ENCODE assay signal across 8 cellular contexts in the genomic region with DNA sequence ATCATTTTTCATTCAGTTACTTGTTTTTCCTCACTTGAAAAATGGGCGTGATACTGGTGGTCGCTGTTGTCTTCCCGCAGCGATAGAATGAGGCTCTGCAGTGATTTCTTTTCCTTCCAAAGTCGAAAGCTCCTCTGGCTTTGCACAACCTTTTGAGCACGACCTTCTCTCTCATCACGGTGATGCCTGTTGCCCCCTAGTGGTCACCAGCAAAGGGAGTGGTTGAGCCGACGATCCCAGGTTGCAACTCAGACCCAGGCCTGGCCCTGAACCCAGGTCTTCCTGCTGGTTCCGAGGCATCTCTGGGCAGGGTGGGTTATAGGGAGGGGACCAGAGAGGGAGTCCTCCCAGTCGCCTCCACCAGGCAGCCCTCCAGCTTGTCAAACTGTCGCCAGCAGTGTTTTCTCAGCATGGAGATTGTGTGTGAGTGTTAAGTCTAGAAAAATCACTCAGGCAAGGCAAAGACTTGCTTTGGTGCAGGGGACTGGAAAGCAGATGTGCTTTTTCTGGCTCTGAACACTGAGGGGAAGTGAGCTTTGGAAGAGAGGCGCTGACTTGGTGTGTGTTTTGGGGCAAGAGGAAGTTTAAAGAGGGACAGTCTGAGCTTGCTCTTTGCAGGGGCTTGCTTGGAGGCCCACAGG.
DNase-seq lines count a peak whose midpoint lies in the region; ATAC-seq and TF ChIP-seq lines count a peak whose summit lies in the region.

No MANE protein-coding gene starts in this region.

- in situ Hi-C loops in GM13977 (cut with MboI; ENCODE audit: low pct_unique_long_range_greater_than_20kb, low sequenced_read_pairs, unreplicated experiment) = loop anchor here (25.0 kb wide), 1 partner anchor 358 kb away; a partner anchor contains a TSS

- TF ChIP-seq CTCF in AG04449 (IDR thresholded peaks at IDR 0.05; ENCODE audit: insufficient read depth, low read length, missing control alignments) (peak; percentile 96), GM13977 (IDR thresholded peaks at IDR 0.05; ENCODE audit: extremely low read depth, insufficient read depth, missing control alignments) (peak; percentile 92), lung (IDR thresholded peaks at IDR 0.05; ENCODE audit: control extremely low read depth, extremely low read depth) (peak; percentile 70)

- no peaks in the 10 kb centered on the region for H3K9me3 ChIP-seq in lung (ENCODE audit: control insufficient read depth in 2 of 2, insufficient read depth in 1 of 2, low read length in 1 of 2)

- H3K27ac ChIP-seq in lung (ENCODE audit: low read depth in 1 of 2, low read length in 1 of 2) = no peak overlapping the region

- CTCF ChIA-PET in AG04449 (lab: Yijun Ruan, JAX) = interaction anchor here (0.6 to 5.1 kb wide), 70 partner anchors 11 to 682 kb away, joined by 3 to 110 read pairs (median 4); no protein-coding TSS in a partner anchor

- H3K27me3 ChIP-seq in lung (ENCODE audit: control insufficient read depth, insufficient read depth) = no peaks in the 10 kb centered on the region

- H3K36me3 ChIP-seq in lung (ENCODE audit: control insufficient read depth in 2 of 2, insufficient read depth in 2 of 2, low read length in 2 of 2) = no peaks in the 10 kb centered on the region

- ATAC-seq in lung (ENCODE audit: insufficient read depth, low FRiP score) (no peak), GM18858 (IDR thresholded peaks at IDR 0.05; ENCODE audit: unreplicated experiment) (no peak)

- H3K4me3 ChIP-seq in AG04449 (ENCODE audit: low read depth, low read length) = peak overlapping the region; percentile 44
- H3K4me3 ChIP-seq in lung = no peak overlapping the region

- POLR2A ChIA-PET in AG04449 (lab: Yijun Ruan, JAX) = no interaction called here

- DNase-seq in AG04449 (ENCODE audit: low read depth, low spot score) (peak; percentile 1), GM13977 (ENCODE audit: low spot score) (peak; percentile 82), NCI-H2227 treated with DMSO at 0.1 percent for 48 hours (lab: John Stamatoyannopoulos, UW) (peak; percentile 75), ecto neural progenitor cell (ENCODE audit: low spot score) (peak; percentile 76), lung (ENCODE audit: low spot score) (peak; percentile 45)
- peak; percentile 14 to 37 for DNase-seq in activated CD4-positive, alpha-beta T cell treated with anti-CD3 and anti-CD28 coated beads, Interleukin-2, amount 50 U/mL, for 24 hours (ENCODE audit: low read depth in 1 of 2, low spot score in 1 of 2)
- DNase-seq in stimulated activated CD4-positive, alpha-beta T cell treated with anti-CD3 and anti-CD28 coated beads, TNF-alpha, amount 100 ng/mL, for 48 hours (ENCODE audit: low read depth in 3 of 3) = peak; percentile 21 to 38 (median 24)

- WGBS in lung, 2 donors = 8 to 10% methylated on average over 12 to 13 of the region's 13 CpGs

- H3K4me1 ChIP-seq in lung (ENCODE audit: control insufficient read depth in 2 of 2, insufficient read depth in 2 of 2, low read length in 2 of 2) = no peaks in the 10 kb centered on the region

Comparison
In these comparisons a context has a peak if more than half of its experiments do, and no peak if none do; other contexts are left out.
1. DNase-seq: peak in every context shown above with its lines; median percentile 82 in GM13977; 76 in ecto neural progenitor cell; 75 in NCI-H2227 treated with DMSO at 0.1 percent for 48 hours; 45 in lung; 26 in activated CD4-positive, alpha-beta T cell treated with anti-CD3 and anti-CD28 coated beads, Interleukin-2, amount 50 U/mL, for 24 hours; 24 in stimulated activated CD4-positive, alpha-beta T cell treated with anti-CD3 and anti-CD28 coated beads, TNF-alpha, amount 100 ng/mL, for 48 hours; 1 in AG04449.